ENCODE assay signal across 7 cellular contexts in genomic region chr7:116173051-116174028, GRCh38. TPM values are rescaled to one million over a fixed set of nuclear protein-coding genes. Genes with fewer than 3 reads are reported as not detected.
DNase-seq lines count a peak whose midpoint lies in the region; ATAC-seq and TF ChIP-seq lines count a peak whose summit lies in the region.

No MANE protein-coding gene starts in this region.

- ATAC-seq in GM21390 (IDR thresholded peaks at IDR 0.05; ENCODE audit: unreplicated experiment) (peak; percentile 52), heart left ventricle (peak in 3 of 4 donors; percentile 36 to 59 (median 57))
- peak; percentile 65 for ATAC-seq in activated CD8-positive, alpha-beta T cell treated with anti-CD3 and anti-CD28 coated beads, Interleukin-2, amount 10 ng/mL, durations not matched to agents 7 days and 5 days

- no peaks in the 10 kb centered on the region for H3K27me3 ChIP-seq in heart left ventricle

- WGBS in heart left ventricle, 4 donors, result 63 to 65% (median 64%) methylated on average over 8 of the region's 8 CpGs

- no peak overlapping the region for H3K27ac Mint-ChIP-seq in activated CD8-positive, alpha-beta T cell treated with anti-CD3 and anti-CD28 coated beads, Interleukin-2, amount 10 ng/mL, durations not matched to agents 7 days and 5 days
- no peak overlapping the region for H3K27ac Mint-ChIP-seq in activated naive CD8-positive, alpha-beta T cell treated with anti-CD3 and anti-CD28 coated beads for 36 hours

- TF ChIP-seq POLR2A in heart left ventricle (IDR thresholded peaks at IDR 0.05), result no peak

- no peaks in the 10 kb centered on the region for H3K36me3 ChIP-seq in heart left ventricle

- DNase-seq in DMS153 (lab: John Stamatoyannopoulos, UW) (peak; percentile 5), NCI-H2029 (lab: John Stamatoyannopoulos, UW) (peak; percentile 9), heart left ventricle (no peak), smooth muscle cell of the brain vasculature (ENCODE audit: low read depth, low spot score) (peak; percentile 60)
- peak; percentile 60 for DNase-seq in activated CD8-positive, alpha-beta T cell treated with anti-CD3 and anti-CD28 coated beads, Interleukin-2, amount 10 ng/mL, durations not matched to agents 7 days and 5 days
- no peak for DNase-seq in activated naive CD8-positive, alpha-beta T cell treated with anti-CD3 and anti-CD28 coated beads for 36 hours

- peaks cover 25% of the 10 kb centered on the region for H3K27me3 Mint-ChIP-seq in activated CD8-positive, alpha-beta T cell treated with anti-CD3 and anti-CD28 coated beads, Interleukin-2, amount 10 ng/mL, durations not matched to agents 7 days and 5 days (ENCODE audit: low read depth)
- peaks cover 12% of the 10 kb centered on the region for H3K27me3 Mint-ChIP-seq in activated naive CD8-positive, alpha-beta T cell treated with anti-CD3 and anti-CD28 coated beads for 36 hours

- H3K27ac ChIP-seq in heart left ventricle, result no peak overlapping the region

- CTCF ChIA-PET in activated CD8-positive, alpha-beta T cell treated with anti-CD3 and anti-CD28 coated beads, Interleukin-2, amount 10 ng/mL, durations not matched to agents 7 days and 5 days (lab: Charles Lee), result interaction anchor here (0.6 to 6.0 kb wide), 25 partner anchors 7 to 418 kb away, joined by 3 to 33 read pairs (median 7); partner anchors contain the start of gene TES

- H3K9me3 Mint-ChIP-seq in activated CD8-positive, alpha-beta T cell treated with anti-CD3 and anti-CD28 coated beads, Interleukin-2, amount 10 ng/mL, durations not matched to agents 7 days and 5 days (ENCODE audit: insufficient read depth), result no peaks in the 10 kb centered on the region
- H3K9me3 Mint-ChIP-seq in activated naive CD8-positive, alpha-beta T cell treated with anti-CD3 and anti-CD28 coated beads for 36 hours, result peaks cover 3% of the 10 kb centered on the region

- peaks cover 24% of the 10 kb centered on the region for H3K4me1 Mint-ChIP-seq in activated CD8-positive, alpha-beta T cell treated with anti-CD3 and anti-CD28 coated beads, Interleukin-2, amount 10 ng/mL, durations not matched to agents 7 days and 5 days (ENCODE audit: low read depth)
- no peaks in the 10 kb centered on the region for H3K4me1 Mint-ChIP-seq in activated naive CD8-positive, alpha-beta T cell treated with anti-CD3 and anti-CD28 coated beads for 36 hours

- TF ChIP-seq CTCF in heart left ventricle (IDR thresholded peaks at IDR 0.05), result peak; percentile 30 to 68 (median 58)

- POLR2A ChIA-PET in activated CD8-positive, alpha-beta T cell treated with anti-CD3 and anti-CD28 coated beads, Interleukin-2, amount 10 ng/mL, durations not matched to agents 7 days and 5 days (lab: Charles Lee), result no interaction called here

- peaks cover 4% of the 10 kb centered on the region for H3K36me3 Mint-ChIP-seq in activated CD8-positive, alpha-beta T cell treated with anti-CD3 and anti-CD28 coated beads, Interleukin-2, amount 10 ng/mL, durations not matched to agents 7 days and 5 days (ENCODE audit: low read depth)
- H3K36me3 Mint-ChIP-seq in activated naive CD8-positive, alpha-beta T cell treated with anti-CD3 and anti-CD28 coated beads for 36 hours, result no peaks in the 10 kb centered on the region

- H3K4me1 ChIP-seq in heart left ventricle, result peaks cover 0 to 4% (median 0%) of the 10 kb centered on the region in 12 donors

- peaks cover 0 to 4% (median 0%) of the 10 kb centered on the region in 12 donors for H3K9me3 ChIP-seq in heart left ventricle

- H3K4me3 Mint-ChIP-seq in activated CD8-positive, alpha-beta T cell treated with anti-CD3 and anti-CD28 coated beads, Interleukin-2, amount 10 ng/mL, durations not matched to agents 7 days and 5 days, result no peak overlapping the region
- no peak overlapping the region for H3K4me3 Mint-ChIP-seq in activated naive CD8-positive, alpha-beta T cell treated with anti-CD3 and anti-CD28 coated beads for 36 hours

- H3K4me3 ChIP-seq in heart left ventricle, result no peak overlapping the region

- intact Hi-C loops in heart left ventricle (cut with DNase I), result loop anchor here (2.0 to 10.0 kb wide), 8 partner anchors 63 to 639 kb away; no protein-coding TSS in a partner anchor

RNA-seq across cellular contexts. Expression of gene TES, which starts 37.0 kb away (rescaled TPM):
- 100 to 1,000 TPM; 110 to 112 TPM for total RNA-seq in activated CD8-positive, alpha-beta T cell treated with anti-CD3 and anti-CD28 coated beads, Interleukin-2, amount 10 ng/mL, durations not matched to agents 7 days and 5 days
- 10 to 100 TPM; 15.6 to 42.2 (median 22.8) TPM for total RNA-seq in heart left ventricle
- polyA plus RNA-seq in heart left ventricle, result 10 to 100 TPM; 10.3 to 66.9 TPM
- 10 to 100 TPM; 75.0 to 78.4 TPM for total RNA-seq in activated naive CD8-positive, alpha-beta T cell treated with anti-CD3 and anti-CD28 coated beads for 36 hours

Comparison
In these comparisons a context has a peak if more than half of its experiments do, and no peak if none do; other contexts are left out.
1. DNase-seq: peak in DMS153 (single experiment), NCI-H2029 (single experiment), activated CD8-positive, alpha-beta T cell treated with anti-CD3 and anti-CD28 coated beads, Interleukin-2, amount 10 ng/mL, durations not matched to agents 7 days and 5 days (single experiment) and smooth muscle cell of the brain vasculature (single experiment); none in heart left ventricle (0 of 5) and activated naive CD8-positive, alpha-beta T cell treated with anti-CD3 and anti-CD28 coated beads for 36 hours (single experiment).
2. Peak in every context shown above with its lines, with median percentiles within 50 percentile points of each other: ATAC-seq.